In the genomic region with DNA sequence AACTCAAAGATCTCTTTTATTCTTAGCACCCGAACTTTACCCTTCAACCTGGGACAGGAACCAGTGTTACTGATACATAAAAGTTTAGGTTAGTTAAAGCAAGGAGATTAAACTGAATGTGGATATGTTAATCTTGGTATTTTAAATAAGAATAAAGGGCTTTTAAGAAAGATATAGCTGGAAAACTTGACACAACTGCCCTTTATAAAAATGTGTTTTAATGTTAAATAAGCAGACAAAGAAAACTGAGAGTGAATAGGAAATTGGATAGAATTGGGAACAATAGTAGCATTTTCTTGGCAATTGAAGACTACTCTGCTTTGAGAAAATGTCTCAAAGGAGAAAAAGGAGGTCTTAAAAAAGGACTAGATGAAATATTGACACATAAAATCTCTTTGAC, we compare ENCODE assay signal across 36 cellular contexts. TPM values are rescaled to one million over a fixed set of nuclear protein-coding genes. Genes with fewer than 3 reads are reported as not detected.
"Had no signal": no experiment of that assay in that cellular context is flagged by ENCODE, and none has a peak within 500 bp of the region (broad histone marks: within the 10 kb centered on the region; RNA-seq: fewer than 3 reads in every experiment).

No MANE protein-coding gene starts in this region.

- H3K4me3 Mint-ChIP-seq: activated CD4-positive, alpha-beta memory T cell treated with anti-CD3 and anti-CD28 coated beads, Interleukin-2, amount 10 ng/mL, durations not matched to agents 7 days and 5 days; activated CD4-positive, alpha-beta T cell treated with anti-CD3 and anti-CD28 coated beads for 36 hours; activated CD4-positive, alpha-beta T cell treated with anti-CD3 and anti-CD28 coated beads, Interleukin-2, amount 10 ng/mL, durations not matched to agents 24 days and 14 days; activated naive CD8-positive, alpha-beta T cell; activated T-cell treated with anti-CD3 and anti-CD28 coated beads, Interleukin-2, amount 50 U/mL, for 24 hours; activated T-cell treated with anti-CD3 and anti-CD28 coated beads, Interleukin-2, amount 50 U/mL, for 72 hours; effector memory CD8-positive, alpha-beta T cell; T-helper 17 cell; T-helper 2 cell treated with Interferon-gamma antibody and Interleukin-4, amounts not matched to agents 5 μg/mL and 100 μg/mL, for 36 hours had no signal

- H3K27ac Mint-ChIP-seq: activated CD4-positive, alpha-beta memory T cell treated with anti-CD3 and anti-CD28 coated beads, Interleukin-2, amount 10 ng/mL, durations not matched to agents 7 days and 5 days; activated CD4-positive, alpha-beta T cell treated with anti-CD3 and anti-CD28 coated beads for 36 hours; activated CD4-positive, alpha-beta T cell treated with anti-CD3 and anti-CD28 coated beads, Interleukin-2, amount 10 ng/mL, durations not matched to agents 24 days and 14 days; activated naive CD8-positive, alpha-beta T cell; activated T-cell treated with anti-CD3 and anti-CD28 coated beads, Interleukin-2, amount 50 U/mL, for 24 hours; activated T-cell treated with anti-CD3 and anti-CD28 coated beads, Interleukin-2, amount 50 U/mL, for 72 hours; effector memory CD8-positive, alpha-beta T cell; T-helper 17 cell; T-helper 2 cell treated with Interferon-gamma antibody and Interleukin-4, amounts not matched to agents 5 μg/mL and 100 μg/mL, for 36 hours had no signal

- DNase-seq: activated CD4-positive, alpha-beta memory T cell treated with anti-CD3 and anti-CD28 coated beads, Interleukin-2, amount 10 ng/mL, durations not matched to agents 7 days and 5 days; activated CD4-positive, alpha-beta T cell treated with anti-CD3 and anti-CD28 coated beads for 36 hours; activated CD4-positive, alpha-beta T cell treated with anti-CD3 and anti-CD28 coated beads, Interleukin-2, amount 10 ng/mL, durations not matched to agents 24 days and 14 days; activated CD4-positive, CD25-positive, alpha-beta regulatory T cell; activated CD4-positive, CD25-positive, alpha-beta regulatory T cell treated with anti-CD3 and anti-CD28 coated beads, Interleukin-2, amount 50 U/mL, for 72 hours; activated CD8-positive, alpha-beta memory T cell treated with anti-CD3 and anti-CD28 coated beads, Interleukin-2, amount 50 U/mL, for 48 hours; activated gamma-delta T cell; activated naive CD4-positive, alpha-beta T cell treated with anti-CD3 and anti-CD28 coated beads, Interleukin-2, amount 50 U/mL, for 16 hours; activated naive CD4-positive, alpha-beta T cell treated with Interleukin-2 at 50 U/mL for 16 hours; activated T-cell treated with anti-CD3 and anti-CD28 coated beads for 4 hours; activated T-cell treated with anti-CD3 and anti-CD28 coated beads, Interleukin-2, amount 50 U/mL, for 24 hours; activated T-cell treated with anti-CD3 and anti-CD28 coated beads, Interleukin-2, amount 50 U/mL, for 72 hours; amniotic stem cell; anterior cingulate cortex; caudate nucleus; cortex of kidney; dermis blood vessel endothelial cell; effector CD4-positive, alpha-beta T cell; effector memory CD8-positive, alpha-beta T cell; erythroblast; esophagus squamous epithelium; foreskin melanocyte; heart right ventricle; T-helper 1 cell; T-helper 17 cell; T1000; WERI-Rb-1 had no signal

- H3K27me3 ChIP-seq: esophagus squamous epithelium, gastroesophageal sphincter had no signal

- H3K36me3 ChIP-seq: esophagus squamous epithelium, gastroesophageal sphincter, heart right ventricle, WERI-Rb-1 had no signal

- H3K9me3 ChIP-seq: esophagus squamous epithelium, gastroesophageal sphincter, heart right ventricle had no signal

- H3K4me1 ChIP-seq: heart right ventricle had no signal

- H3K4me3 ChIP-seq: esophagus squamous epithelium, gastroesophageal sphincter, heart right ventricle had no signal

- H3K27me3 Mint-ChIP-seq: activated CD4-positive, alpha-beta memory T cell treated with anti-CD3 and anti-CD28 coated beads, Interleukin-2, amount 10 ng/mL, durations not matched to agents 7 days and 5 days; activated CD4-positive, alpha-beta T cell treated with anti-CD3 and anti-CD28 coated beads for 36 hours; activated CD4-positive, alpha-beta T cell treated with anti-CD3 and anti-CD28 coated beads, Interleukin-2, amount 10 ng/mL, durations not matched to agents 24 days and 14 days; activated naive CD8-positive, alpha-beta T cell; activated T-cell treated with anti-CD3 and anti-CD28 coated beads, Interleukin-2, amount 50 U/mL, for 24 hours; effector memory CD8-positive, alpha-beta T cell; T-helper 17 cell had no signal

- H3K27ac ChIP-seq: esophagus squamous epithelium, gastroesophageal sphincter, heart right ventricle, WERI-Rb-1 had no signal

- H3K4me1 Mint-ChIP-seq: activated CD4-positive, alpha-beta memory T cell treated with anti-CD3 and anti-CD28 coated beads, Interleukin-2, amount 10 ng/mL, durations not matched to agents 7 days and 5 days; activated CD4-positive, alpha-beta T cell treated with anti-CD3 and anti-CD28 coated beads for 36 hours; activated CD4-positive, alpha-beta T cell treated with anti-CD3 and anti-CD28 coated beads, Interleukin-2, amount 10 ng/mL, durations not matched to agents 24 days and 14 days; T-helper 17 cell had no signal

- H3K36me3 Mint-ChIP-seq: activated naive CD8-positive, alpha-beta T cell had no signal

- ATAC-seq: activated CD4-positive, alpha-beta T cell treated with anti-CD3 and anti-CD28 coated beads for 36 hours; activated T-cell treated with anti-CD3 and anti-CD28 coated beads, Interleukin-2, amount 50 U/mL, for 72 hours; effector memory CD8-positive, alpha-beta T cell; gastroesophageal sphincter; heart right ventricle; T-helper 17 cell had no signal

- H3K9me3 Mint-ChIP-seq: activated CD4-positive, alpha-beta T cell treated with anti-CD3 and anti-CD28 coated beads, Interleukin-2, amount 10 ng/mL, durations not matched to agents 24 days and 14 days; activated T-cell treated with anti-CD3 and anti-CD28 coated beads, Interleukin-2, amount 50 U/mL, for 24 hours; T-helper 2 cell treated with Interferon-gamma antibody and Interleukin-4, amounts not matched to agents 5 μg/mL and 100 μg/mL, for 36 hours had no signal

RNA-seq across cellular contexts. Expression of a gene that starts 45.9 kb away (rescaled TPM):
- total RNA-seq: activated CD4-positive, alpha-beta memory T cell treated with anti-CD3 and anti-CD28 coated beads, Interleukin-2, amount 10 ng/mL, durations not matched to agents 7 days and 5 days; activated CD4-positive, alpha-beta T cell treated with anti-CD3 and anti-CD28 coated beads for 36 hours; activated CD4-positive, alpha-beta T cell treated with anti-CD3 and anti-CD28 coated beads, Interleukin-2, amount 10 ng/mL, durations not matched to agents 24 days and 14 days; activated T-cell treated with anti-CD3 and anti-CD28 coated beads, Interleukin-2, amount 50 U/mL, for 72 hours; astrocyte; chondrocyte; dermis blood vessel endothelial cell; esophagus squamous epithelium; fibroblast of lung; fibroblast of villous mesenchyme; gastroesophageal sphincter; glomerular endothelial cell; heart right ventricle; T-helper 17 cell had no signal
- polyA plus RNA-seq: adipose tissue, fibroblast of lung, heart right ventricle had no signal

RNA-seq across cellular contexts. Expression of a gene that starts 51.8 kb away (rescaled TPM):
- total RNA-seq: activated CD4-positive, alpha-beta memory T cell treated with anti-CD3 and anti-CD28 coated beads, Interleukin-2, amount 10 ng/mL, durations not matched to agents 7 days and 5 days; activated CD4-positive, alpha-beta T cell treated with anti-CD3 and anti-CD28 coated beads for 36 hours; activated CD4-positive, alpha-beta T cell treated with anti-CD3 and anti-CD28 coated beads, Interleukin-2, amount 10 ng/mL, durations not matched to agents 24 days and 14 days; activated T-cell treated with anti-CD3 and anti-CD28 coated beads, Interleukin-2, amount 50 U/mL, for 72 hours; astrocyte; chondrocyte; dermis blood vessel endothelial cell; esophagus squamous epithelium; fibroblast of lung; fibroblast of villous mesenchyme; gastroesophageal sphincter; glomerular endothelial cell; heart right ventricle; T-helper 17 cell had no signal
- polyA plus RNA-seq: adipose tissue, fibroblast of lung, heart right ventricle had no signal

RNA-seq across cellular contexts. Expression of a gene that starts 57.2 kb away (rescaled TPM):
- total RNA-seq: activated CD4-positive, alpha-beta memory T cell treated with anti-CD3 and anti-CD28 coated beads, Interleukin-2, amount 10 ng/mL, durations not matched to agents 7 days and 5 days; activated CD4-positive, alpha-beta T cell treated with anti-CD3 and anti-CD28 coated beads for 36 hours; activated CD4-positive, alpha-beta T cell treated with anti-CD3 and anti-CD28 coated beads, Interleukin-2, amount 10 ng/mL, durations not matched to agents 24 days and 14 days; activated T-cell treated with anti-CD3 and anti-CD28 coated beads, Interleukin-2, amount 50 U/mL, for 72 hours; astrocyte; chondrocyte; dermis blood vessel endothelial cell; esophagus squamous epithelium; fibroblast of lung; fibroblast of villous mesenchyme; gastroesophageal sphincter; glomerular endothelial cell; heart right ventricle; T-helper 17 cell had no signal
- polyA plus RNA-seq: adipose tissue, fibroblast of lung, heart right ventricle had no signal
